21 cellular contexts compared by ENCODE assay signal in genomic region chr4:152294331-152294730, GRCh38.
DNase-seq lines count a peak whose midpoint lies in the region; ATAC-seq, FAIRE-seq and TF ChIP-seq lines count a peak whose summit lies in the region.
"Had no signal": no experiment of that assay in that cellular context is flagged by ENCODE, and none has a peak within 500 bp of the region (broad histone marks: within the 10 kb centered on the region; RNA-seq: fewer than 3 reads in every experiment).

No MANE protein-coding gene starts in this region.

- H3K23ac ChIP-seq in trophoblast cell (ENCODE audit: low read length): no peak overlapping the region

- no peak overlapping the region for H3K4me3 Mint-ChIP-seq in activated T-helper 17 cell treated with anti-CD3 and anti-CD28 coated beads, Interleukin-2, amount 50 U/mL, for 72 hours
- H3K4me3 Mint-ChIP-seq: CD8-positive, alpha-beta memory T cell; IgD-negative memory B cell had no signal

- H3K9ac ChIP-seq in K562 (ENCODE audit: insufficient read depth in 1 of 2, low read depth in 2 of 2, low read length in 2 of 2): no peak overlapping the region
- H3K9ac ChIP-seq in trophoblast cell (ENCODE audit: low read length): no peak overlapping the region
- H3K9ac ChIP-seq: GM23248 had no signal

- H3K4ac ChIP-seq in trophoblast cell (ENCODE audit: low read depth, low read length): no peak overlapping the region

- H3K27ac Mint-ChIP-seq in activated T-helper 17 cell treated with anti-CD3 and anti-CD28 coated beads, Interleukin-2, amount 50 U/mL, for 72 hours: no peak overlapping the region
- H3K27ac Mint-ChIP-seq: CD4-positive, CD25-positive, alpha-beta regulatory T cell; CD8-positive, alpha-beta memory T cell; IgD-negative memory B cell had no signal

- H3K27me3 Mint-ChIP-seq in activated T-helper 17 cell treated with anti-CD3 and anti-CD28 coated beads, Interleukin-2, amount 50 U/mL, for 72 hours: no peaks in the 10 kb centered on the region

- no peak for TF ChIP-seq CTCF in HEK293 (tag by site-specific recombination; IDR thresholded peaks at IDR 0.05)
- TF ChIP-seq CTCF in K562 (IDR thresholded peaks at IDR 0.05 in 2 of 3, conservative IDR thresholded peaks at IDR 0.05 in 1 of 3; ENCODE audit: insufficient read depth in 2 of 3, low read depth in 1 of 3, low read length in 3 of 3): no peak

- H3K4me1 Mint-ChIP-seq in activated T-helper 17 cell treated with anti-CD3 and anti-CD28 coated beads, Interleukin-2, amount 50 U/mL, for 72 hours: no peaks in the 10 kb centered on the region
- H3K4me1 Mint-ChIP-seq: CD8-positive, alpha-beta memory T cell; IgD-negative memory B cell had no signal

- H2BK120ac ChIP-seq in trophoblast cell (ENCODE audit: insufficient read depth, low read length, poor library complexity): no peak overlapping the region

- POLR2A ChIA-PET in HEK293 (lab: Yijun Ruan, JAX) (no interaction called here), K562 (lab: Yijun Ruan, JAX) (no interaction called here)

- no peak overlapping the region for H3K27ac ChIP-seq in HEK293 (ENCODE audit: extremely low read depth, low read depth, low read length)
- no peak overlapping the region for H3K27ac ChIP-seq in K562 (ENCODE audit: extremely low read depth, low read depth, low read length)
- no peak overlapping the region for H3K27ac ChIP-seq in trophoblast cell (ENCODE audit: low read depth, low read length)
- H3K27ac ChIP-seq: GM23248 had no signal

- no peaks in the 10 kb centered on the region for H4K20me1 ChIP-seq in K562 (replicated peaks; ENCODE audit: control insufficient read depth, insufficient read depth, low read length)

- H3K36me3 ChIP-seq in HEK293 (ENCODE audit: control insufficient read depth in 2 of 2, insufficient read depth in 1 of 2, low read length in 2 of 2) (no peaks in the 10 kb centered on the region), K562 (ENCODE audit: control insufficient read depth, insufficient read depth, low read length) (no peaks in the 10 kb centered on the region), trophoblast cell (ENCODE audit: control insufficient read depth in 1 of 2, insufficient read depth in 2 of 2, low read length in 2 of 2) (no peaks in the 10 kb centered on the region)
- H3K36me3 ChIP-seq: BE2C, HAP-1 had no signal

- FAIRE-seq in K562 (lab: Jason Lieb, UNC): no peak
- FAIRE-seq: A204.1, D721Med, G401.6, GM12891, HepG2 had no signal

- CTCF ChIA-PET in HEK293 (lab: Yijun Ruan, JAX): no interaction called here
- CTCF ChIA-PET in K562 (lab: Yijun Ruan, JAX; ENCODE audit: low intra/inter-chr PET ratio): no interaction called here

- H2BK12ac ChIP-seq in trophoblast cell (ENCODE audit: low read length): no peak overlapping the region

- no peak overlapping the region for H3K14ac ChIP-seq in trophoblast cell (ENCODE audit: low read length)

- no peak overlapping the region for H4K8ac ChIP-seq in trophoblast cell (ENCODE audit: low read depth, low read length)

- intact Hi-C loops in K562 (cut with micrococcal nuclease): no loop called here

- in situ Hi-C loops in K562 (cut with MboI): no loop called here

- DNase-seq in COLO829 (ENCODE audit: low spot score) (peak; percentile 82), NCI-H2227 (lab: John Stamatoyannopoulos, UW; ENCODE audit: unreplicated experiment) (peak; percentile 16), K562 (ENCODE audit: extremely low read depth in 1 of 4, low spot score in 3 of 4) (no peak), trophoblast cell (no peak), hippocampal formation (lab: John Stamatoyannopoulos, UW) (no peak)
- DNase-seq: ACHN; BE2C; C1 segment of cervical spinal cord; Caco-2; CD4-positive, CD25-positive, alpha-beta regulatory T cell; CD8-positive, alpha-beta memory T cell; GM23248 had no signal

- no peak for TF ChIP-seq EP300 in K562 (IDR thresholded peaks at IDR 0.05; ENCODE audit: low read length)

- no peak for TF ChIP-seq POLR2A in K562 (conservative IDR thresholded peaks at IDR 0.05)

- H3K4me1 ChIP-seq in HEK293 (ENCODE audit: control insufficient read depth, insufficient read depth, low read length) (no peaks in the 10 kb centered on the region), K562 (replicated peaks in 1 of 2; ENCODE audit: control insufficient read depth in 2 of 2, insufficient read depth in 2 of 2, low read length in 2 of 2) (no peaks in the 10 kb centered on the region), trophoblast cell (ENCODE audit: control insufficient read depth in 1 of 2, insufficient read depth in 2 of 2, low read length in 2 of 2) (no peaks in the 10 kb centered on the region)
- H3K4me1 ChIP-seq: BE2C, Caco-2, HAP-1 had no signal

- H3K9me3 ChIP-seq in HEK293 (ENCODE audit: control insufficient read depth, insufficient read depth, low read depth, low read length): no peaks in the 10 kb centered on the region
- no peaks in the 10 kb centered on the region for H3K9me3 ChIP-seq in K562 (replicated peaks; ENCODE audit: control insufficient read depth, insufficient read depth, low read depth, low read length)
- H3K9me3 ChIP-seq in trophoblast cell (ENCODE audit: insufficient read depth, low read depth, low read length): no peaks in the 10 kb centered on the region
- H3K9me3 ChIP-seq: BE2C, Caco-2, HAP-1 had no signal

- TF ChIP-seq RAD21 in K562 (CRISPR knock-in tag; conservative IDR thresholded peaks at IDR 0.05 in 1 of 2, IDR thresholded peaks at IDR 0.05 in 1 of 2): no peak

- no peaks in the 10 kb centered on the region for H3K9me3 Mint-ChIP-seq in activated T-helper 17 cell treated with anti-CD3 and anti-CD28 coated beads, Interleukin-2, amount 50 U/mL, for 72 hours
- H3K9me3 Mint-ChIP-seq: CD8-positive, alpha-beta memory T cell; IgD-negative memory B cell had no signal

- no peak overlapping the region for H2BK5ac ChIP-seq in trophoblast cell (ENCODE audit: low read depth, low read length, poor library complexity)

- peaks cover 7 to 20% of the 10 kb centered on the region in 2 experiments; a peak in 3 of 5 replicates for H3K27me3 ChIP-seq in K562 (ENCODE audit: control insufficient read depth in 2 of 2, insufficient read depth in 2 of 2, low read length in 2 of 2)
- no peaks in the 10 kb centered on the region for H3K27me3 ChIP-seq in trophoblast cell (ENCODE audit: insufficient read depth, low read length)
- H3K27me3 ChIP-seq: BE2C had no signal

- H4K12ac ChIP-seq in trophoblast cell (ENCODE audit: low read depth, low read length): no peak overlapping the region

- no peak overlapping the region for H3K18ac ChIP-seq in trophoblast cell (ENCODE audit: low read length)

- H2AFZ ChIP-seq in K562 (ENCODE audit: low read depth, low read length) (no peak overlapping the region), trophoblast cell (ENCODE audit: insufficient read depth, low read length, poor library complexity) (no peak overlapping the region)
- H2AFZ ChIP-seq: GM23248 had no signal

- H4K91ac ChIP-seq in trophoblast cell (ENCODE audit: low read depth, low read length): no peak overlapping the region

- BruUV-seq in K562 (replicated peaks; lab: Mats Ljungman, UMichigan): no TSS peak

- H3K9me1 ChIP-seq in K562 (ENCODE audit: control insufficient read depth, insufficient read depth, low read length): no peaks in the 10 kb centered on the region

- WGBS in K562 (ENCODE audit: insufficient coverage, low coverage, missing lambda C conversion rate): 0% methylated on average over 3 of the region's 3 CpGs
- no CpG with 5 or more reads among the region's 3 CpGs for WGBS in trophoblast cell (ENCODE audit: extremely low coverage, insufficient coverage, insufficient read length)

- H2AK5ac ChIP-seq in trophoblast cell (ENCODE audit: low read length): no peak overlapping the region

- no peaks in the 10 kb centered on the region for H3K79me1 ChIP-seq in trophoblast cell (ENCODE audit: low read length)

- H3K79me2 ChIP-seq in K562 (ENCODE audit: control insufficient read depth, insufficient read depth, low read length): no peaks in the 10 kb centered on the region
- H3K79me2 ChIP-seq in trophoblast cell (ENCODE audit: control insufficient read depth, insufficient read depth, low read length, poor library complexity): no peaks in the 10 kb centered on the region

- no peak for ATAC-seq in K562
- ATAC-seq in activated T-helper 17 cell treated with anti-CD3 and anti-CD28 coated beads, Interleukin-2, amount 50 U/mL, for 72 hours (replicated peaks): no peak
- ATAC-seq: HepG2 had no signal

- H3K4me2 ChIP-seq in K562 (ENCODE audit: insufficient read depth, low read length) (no peak overlapping the region), trophoblast cell (ENCODE audit: low read length) (no peak overlapping the region)

- H3K4me3 ChIP-seq in HEK293 (ENCODE audit: low read depth, low read length) (no peak overlapping the region), K562 (no peak overlapping the region), trophoblast cell (ENCODE audit: low read depth, low read length) (no peak overlapping the region)
- H3K4me3 ChIP-seq: GM23248, HAP-1 had no signal

- no peaks in the 10 kb centered on the region for H3K36me3 Mint-ChIP-seq in activated T-helper 17 cell treated with anti-CD3 and anti-CD28 coated beads, Interleukin-2, amount 50 U/mL, for 72 hours (ENCODE audit: low read depth)

TF ChIP-seq in HEK293, 187 proteins besides CTCF, POLR2A, EP300 and RAD21:
- TF ChIP-seq ZNF174 (tag by site-specific recombination; IDR thresholded peaks at IDR 0.05): no peak
- TF ChIP-seq ZBTB8A (tag by site-specific recombination; IDR thresholded peaks at IDR 0.05): no peak
- 0 out of 2 replicates have a peak, but pooled peaks have one; percentile 16 for TF ChIP-seq ZNF341 (tag by site-specific recombination; IDR thresholded peaks at IDR 0.05; ENCODE audit: low read depth)
- no peak for TF ChIP-seq SP2 (tag by site-specific recombination; IDR thresholded peaks at IDR 0.05)
- no peak for TF ChIP-seq ZNF624 (tag by site-specific recombination; IDR thresholded peaks at IDR 0.05)

TF ChIP-seq in K562, 482 proteins besides CTCF, POLR2A, EP300 and RAD21:
- TF ChIP-seq NFIC (IDR thresholded peaks at IDR 0.05): 0 out of 2 replicates have a peak, but pooled peaks have one; percentile 7
- no peak for TF ChIP-seq ARID1B (IDR thresholded peaks at IDR 0.05)

Comparison
In these comparisons a context has a peak if more than half of its experiments do, and no peak if none do; other contexts are left out.
1. DNase-seq: peak in COLO829 (single experiment) and NCI-H2227 (single experiment); none in K562 (0 of 4), trophoblast cell (0 of 2) and hippocampal formation (0 of 2).